Comparison of ENCODE assay signal across 15 cellular contexts in genomic region chr2:157722580-157723234, GRCh38.
A peak's percentile ranks its signal among the peaks of the same experiment; 100 is the strongest.
DNase-seq lines count a peak whose midpoint lies in the region; ATAC-seq and TF ChIP-seq lines count a peak whose summit lies in the region.
"Had no signal": no experiment of that assay in that cellular context is flagged by ENCODE, and none has a peak within 500 bp of the region (broad histone marks: within the 10 kb centered on the region; RNA-seq: fewer than 3 reads in every experiment).

No MANE protein-coding gene starts in this region.

- H3K4me3 ChIP-seq in A673 (ENCODE audit: low read depth, low read length, poor library complexity, severe bottlenecking) = no peak overlapping the region
- no peak overlapping the region for H3K4me3 ChIP-seq in HCT116 (replicated peaks in 1 of 2; ENCODE audit: low read depth in 1 of 2, low read length in 2 of 2)
- no peak overlapping the region for H3K4me3 ChIP-seq in spleen
- H3K4me3 ChIP-seq: BLaER1 had no signal

- H3K36me3 ChIP-seq in A673 (ENCODE audit: insufficient read depth, low read length, poor library complexity, severe bottlenecking) = no peaks in the 10 kb centered on the region
- H3K36me3 ChIP-seq in HCT116 (ENCODE audit: control insufficient read depth in 1 of 2, insufficient read depth in 2 of 2, low read length in 2 of 2) = no peaks in the 10 kb centered on the region
- peaks cover 0 to 33% (median 2%) of the 10 kb centered on the region in 6 donors for H3K36me3 ChIP-seq in spleen
- H3K36me3 ChIP-seq: BLaER1 had no signal

- no peaks in the 10 kb centered on the region for H3K27me3 Mint-ChIP-seq in mesothelial cell of epicardium (ENCODE audit: low read depth)
- H3K27me3 Mint-ChIP-seq: central memory CD8-positive, alpha-beta T cell; type B pancreatic cell had no signal

- H3K79me2 ChIP-seq in HCT116 (ENCODE audit: insufficient read depth, low read length) = no peaks in the 10 kb centered on the region

- BruUV-seq in A673 (replicated peaks; lab: Mats Ljungman, UMichigan) (no TSS peak), HCT116 (replicated peaks; lab: Mats Ljungman, UMichigan) (no TSS peak)

- H3K9ac ChIP-seq in HCT116 (ENCODE audit: low read length) = no peak overlapping the region
- H3K9ac ChIP-seq: BLaER1 had no signal

- TF ChIP-seq RAD21 in HCT116 (IDR thresholded peaks at IDR 0.05; ENCODE audit: low read depth) = no peak

- intact Hi-C loops in A673 (cut with micrococcal nuclease; ENCODE audit: unreplicated experiment) (no loop called here), HCT116 (cut with micrococcal nuclease) (no loop called here), spleen (cut with DNase I; ENCODE audit: low total_unique reads) (no loop called here)

- H3K4me3 Mint-ChIP-seq in mesothelial cell of epicardium = no peak overlapping the region
- H3K4me3 Mint-ChIP-seq: central memory CD8-positive, alpha-beta T cell; type B pancreatic cell had no signal

- no peak overlapping the region for H3K27ac ChIP-seq in A673 (ENCODE audit: low read depth, low read length, poor library complexity, severe bottlenecking)
- no peak overlapping the region for H3K27ac ChIP-seq in HCT116 (ENCODE audit: low read depth, low read length)
- H3K27ac ChIP-seq in spleen = no peak overlapping the region
- H3K27ac ChIP-seq: BLaER1, gastrocnemius medialis had no signal

- H3K9me3 ChIP-seq in A673 (ENCODE audit: low read depth, low read length, poor library complexity, severe bottlenecking) (peaks cover 24% of the 10 kb centered on the region), HCT116 (ENCODE audit: control insufficient read depth in 1 of 2, insufficient read depth in 1 of 2, low read depth in 1 of 2, low read length in 2 of 2) (peaks cover 4 to 6% of the 10 kb centered on the region in 2 experiments; a peak in 1 of 4 replicates), spleen (peaks cover 5 to 54% (median 46%) of the 10 kb centered on the region in 8 donors)

- H4K20me1 ChIP-seq in HCT116 (ENCODE audit: insufficient read depth) = no peaks in the 10 kb centered on the region
- H4K20me1 ChIP-seq: BLaER1 had no signal

- DNase-seq in A673 (ENCODE audit: low spot score) (peak; percentile 23), HCT116 (ENCODE audit: low read depth, low spot score) (peak; percentile 8), NCI-H748 treated with DMSO at 0.1 percent for 48 hours (lab: John Stamatoyannopoulos, UW) (peak; percentile 4), dermis blood vessel endothelial cell (peak; percentile 9), mesothelial cell of epicardium (ENCODE audit: low spot score in 2 of 2, unreplicated experiment in 2 of 2) (no peak), islet precursor cell (no peak), spleen (no peak)
- no peak for DNase-seq in activated CD4-positive, alpha-beta T cell treated with anti-CD3 and anti-CD28 coated beads for 4 hours
- DNase-seq: activated CD4-positive, CD25-positive, alpha-beta regulatory T cell; gastrocnemius medialis; NCI-H345; small intestine had no signal

- peaks cover 59% of the 10 kb centered on the region for H3K36me3 Mint-ChIP-seq in mesothelial cell of epicardium

- no peak overlapping the region for H3K4me2 ChIP-seq in HCT116 (ENCODE audit: low read length)
- H3K4me2 ChIP-seq: BLaER1 had no signal

- TF ChIP-seq CTCF in A673 (conservative IDR thresholded peaks at IDR 0.05; ENCODE audit: low read depth, low read length) (no peak), HCT116 (IDR thresholded peaks at IDR 0.05 in 2 of 3, conservative IDR thresholded peaks at IDR 0.05 in 1 of 3; ENCODE audit: borderline replicate concordance in 1 of 3, insufficient read depth in 1 of 3, low read depth in 2 of 3, low read length in 2 of 3) (no peak), mesothelial cell of epicardium (IDR thresholded peaks at IDR 0.05; ENCODE audit: unreplicated experiment) (no peak), spleen (IDR thresholded peaks at IDR 0.05 in 8 of 11, conservative IDR thresholded peaks at IDR 0.05 in 3 of 11) (no peak)

- H3K27ac Mint-ChIP-seq in mesothelial cell of epicardium = no peak overlapping the region
- H3K27ac Mint-ChIP-seq: type B pancreatic cell had no signal

- 91 to 100% (median 96%) methylated on average over 3 of the region's 3 CpGs for WGBS in spleen, 5 donors

- H3K4me1 Mint-ChIP-seq in mesothelial cell of epicardium = no peaks in the 10 kb centered on the region
- H3K4me1 Mint-ChIP-seq: central memory CD8-positive, alpha-beta T cell had no signal

- H3K27me3 ChIP-seq in A673 (replicated peaks; ENCODE audit: insufficient read depth, low read depth, low read length, poor library complexity) = no peaks in the 10 kb centered on the region
- H3K27me3 ChIP-seq in HCT116 (ENCODE audit: insufficient read depth, low read length) = no peaks in the 10 kb centered on the region
- H3K27me3 ChIP-seq in spleen (replicated peaks in 1 of 7) = no peaks in the 10 kb centered on the region
- H3K27me3 ChIP-seq: BLaER1, gastrocnemius medialis had no signal

- H3K9me3 Mint-ChIP-seq in mesothelial cell of epicardium = peaks cover 52% of the 10 kb centered on the region

- RAD21 ChIA-PET in HCT116 (lab: Charles Lee; ENCODE audit: low non-redundant PET in 1 of 2, low total read pairs in 2 of 2, uncharacterized antibody in 2 of 2, unreplicated experiment in 2 of 2) = no interaction called here

- H3K9me2 ChIP-seq in HCT116 (ENCODE audit: insufficient read depth) = no peaks in the 10 kb centered on the region

- TF ChIP-seq POLR2A in HCT116 (IDR thresholded peaks at IDR 0.05; ENCODE audit: borderline replicate concordance, extremely low read depth, insufficient read depth, insufficient read length) (no peak), spleen (IDR thresholded peaks at IDR 0.05) (no peak)

- POLR2A ChIA-PET in A673 (lab: Charles Lee; ENCODE audit: low non-redundant PET) (no interaction called here), HCT116 (lab: Charles Lee) (no interaction called here)

- CTCF ChIA-PET in A673 (lab: Charles Lee) = no interaction called here
- CTCF ChIA-PET in HCT116 (lab: Charles Lee) = no interaction called here

- H2AFZ ChIP-seq in HCT116 (ENCODE audit: low read depth, low read length, poor library complexity, severe bottlenecking) = no peak overlapping the region

- H3K4me1 ChIP-seq in A673 (ENCODE audit: insufficient read depth, low read length, poor library complexity, severe bottlenecking) (no peaks in the 10 kb centered on the region), HCT116 (ENCODE audit: control insufficient read depth in 1 of 2, insufficient read depth in 2 of 2, low read length in 2 of 2) (no peaks in the 10 kb centered on the region), spleen (no peaks in the 10 kb centered on the region)
- H3K4me1 ChIP-seq: BLaER1, gastrocnemius medialis had no signal

- ATAC-seq in HCT116 = no peak
- ATAC-seq: gastrocnemius medialis had no signal

TF ChIP-seq in HCT116, 20 proteins besides CTCF, POLR2A, EP300 and RAD21:
- TF ChIP-seq REST (IDR thresholded peaks at IDR 0.05; ENCODE audit: low read depth) = no peak
- peak; percentile 73; the same call in 1 of the 2 replicates for TF ChIP-seq CBX3 (IDR thresholded peaks at IDR 0.05; ENCODE audit: low read depth)
TF ChIP-seq in HCT116: peak in this region for 1.

Comparison
In these comparisons a context has a peak if more than half of its experiments do, and no peak if none do; other contexts are left out.
1. DNase-seq: peak in A673 (single experiment), HCT116 (single experiment), NCI-H748 treated with DMSO at 0.1 percent for 48 hours (single experiment) and dermis blood vessel endothelial cell (single experiment); none in mesothelial cell of epicardium (0 of 2), islet precursor cell (single experiment), spleen (single experiment) and activated CD4-positive, alpha-beta T cell treated with anti-CD3 and anti-CD28 coated beads for 4 hours (0 of 2).